Comparison of ENCODE assay signal across 1 cellular context in genomic region chr2:207724113-207724512, GRCh38.
A peak's percentile ranks its signal among the peaks of the same experiment; 100 is the strongest.
TF ChIP-seq lines count a peak whose summit lies in the region.

No MANE protein-coding gene starts in this region.

TF ChIP-seq in GM12878, 131 proteins besides CTCF, POLR2A, EP300 and RAD21 (continues in another document):
- no peak for TF ChIP-seq HSF1 (IDR thresholded peaks at IDR 0.05; ENCODE audit: low read depth, low read length)
- no peak for TF ChIP-seq TCF7 (IDR thresholded peaks at IDR 0.05; ENCODE audit: borderline replicate concordance)
- TF ChIP-seq SREBF2 (IDR thresholded peaks at IDR 0.05; ENCODE audit: low read length), result no peak
- no peak for TF ChIP-seq KLF5 (IDR thresholded peaks at IDR 0.05; ENCODE audit: partially characterized antibody)
- no peak for TF ChIP-seq HDAC2 (IDR thresholded peaks at IDR 0.05)
- no peak for TF ChIP-seq HDAC6 (IDR thresholded peaks at IDR 0.05; ENCODE audit: unreplicated experiment)
- no peak for TF ChIP-seq CHD2 (IDR thresholded peaks at IDR 0.05; ENCODE audit: borderline replicate concordance, low read depth, low read length)
- TF ChIP-seq NR2C2 (IDR thresholded peaks at IDR 0.05; ENCODE audit: borderline replicate concordance, control insufficient read depth, insufficient read length, low read depth), result no peak
- no peak for TF ChIP-seq POLR2AphosphoS5 (IDR thresholded peaks at IDR 0.05; ENCODE audit: low read length)
- TF ChIP-seq IRF5 (IDR thresholded peaks at IDR 0.05; ENCODE audit: borderline replicate concordance), result no peak
- TF ChIP-seq BHLHE40 (IDR thresholded peaks at IDR 0.05; ENCODE audit: borderline replicate concordance in 1 of 2, low read depth in 2 of 2, low read length in 1 of 2), result peak in 1 of 2 experiments; percentile 33; a peak in 1 of 4 replicates
- no peak for TF ChIP-seq CUX1 (IDR thresholded peaks at IDR 0.05; ENCODE audit: insufficient replicate concordance, low read depth, low read length)
- TF ChIP-seq JUNB (IDR thresholded peaks at IDR 0.05), result no peak
- no peak for TF ChIP-seq E2F4 (IDR thresholded peaks at IDR 0.05; ENCODE audit: low read depth, low read length)
- TF ChIP-seq RBBP5 (conservative IDR thresholded peaks at IDR 0.05), result no peak
- TF ChIP-seq FOXM1 (IDR thresholded peaks at IDR 0.05; ENCODE audit: low read depth, low read length), result no peak
- TF ChIP-seq BACH1 (IDR thresholded peaks at IDR 0.05; ENCODE audit: borderline replicate concordance), result peak; percentile 36; the same call in 1 of the 2 replicates
- TF ChIP-seq EZH2 (IDR thresholded peaks at IDR 0.05; ENCODE audit: borderline replicate concordance, control insufficient read depth, low read depth, low read length), result no peak
- TF ChIP-seq MXI1 (IDR thresholded peaks at IDR 0.05; ENCODE audit: low read depth, low read length), result no peak
- no peak for TF ChIP-seq MYC (IDR thresholded peaks at IDR 0.05; ENCODE audit: insufficient read depth, insufficient read length, insufficient replicate concordance, low read length, severe bottlenecking)
- TF ChIP-seq E2F8 (IDR thresholded peaks at IDR 0.05; ENCODE audit: low read depth, partially characterized antibody), result no peak
- TF ChIP-seq HDGF (IDR thresholded peaks at IDR 0.05), result no peak
- no peak for TF ChIP-seq SIX5 (IDR thresholded peaks at IDR 0.05; ENCODE audit: low read depth, low read length, severe bottlenecking)
- TF ChIP-seq REST (IDR thresholded peaks at IDR 0.05; ENCODE audit: low read depth, low read length), result no peak
- no peak for TF ChIP-seq RFX5 (IDR thresholded peaks at IDR 0.05; ENCODE audit: low read depth, low read length)
- TF ChIP-seq WRNIP1 (IDR thresholded peaks at IDR 0.05; ENCODE audit: borderline replicate concordance, low read depth, low read length), result no peak
- TF ChIP-seq MEF2A (IDR thresholded peaks at IDR 0.05; ENCODE audit: insufficient read depth, low read depth, low read length), result no peak
- TF ChIP-seq BRCA1 (IDR thresholded peaks at IDR 0.05; ENCODE audit: low read depth, low read length), result no peak
- no peak for TF ChIP-seq MTA3 (IDR thresholded peaks at IDR 0.05; ENCODE audit: borderline replicate concordance, low read length)
- no peak for TF ChIP-seq ZBTB11 (CRISPR knock-in tag; IDR thresholded peaks at IDR 0.05)
- no peak for TF ChIP-seq ETV6 (conservative IDR thresholded peaks at IDR 0.05 in 1 of 2, IDR thresholded peaks at IDR 0.05 in 1 of 2; ENCODE audit: borderline replicate concordance in 1 of 2, low read depth in 1 of 2)
- no peak for TF ChIP-seq NRF1 (conservative IDR thresholded peaks at IDR 0.05; ENCODE audit: low read depth, low read length)
- no peak; the same call in 1 of the 2 replicates for TF ChIP-seq IKZF1 (conservative IDR thresholded peaks at IDR 0.05)
- no peak for TF ChIP-seq SMAD5 (IDR thresholded peaks at IDR 0.05; ENCODE audit: low read depth)
- peak; percentile 56 for TF ChIP-seq ATF7 (IDR thresholded peaks at IDR 0.05; ENCODE audit: low read depth)
- no peak for TF ChIP-seq ZNF622 (IDR thresholded peaks at IDR 0.05)
- TF ChIP-seq ATF3 (IDR thresholded peaks at IDR 0.05; ENCODE audit: borderline replicate concordance, extremely low read depth, low read depth, low read length), result no peak
- no peak for TF ChIP-seq USF2 (IDR thresholded peaks at IDR 0.05; ENCODE audit: borderline replicate concordance, low read depth, low read length)
- TF ChIP-seq ZSCAN29 (IDR thresholded peaks at IDR 0.05), result 0 out of 2 replicates have a peak, but pooled peaks have one; percentile 51
- no peak for TF ChIP-seq TAF1 (IDR thresholded peaks at IDR 0.05; ENCODE audit: borderline replicate concordance, low read depth, low read length)
- TF ChIP-seq TARDBP (IDR thresholded peaks at IDR 0.05; ENCODE audit: borderline replicate concordance), result no peak
- TF ChIP-seq MEF2B (IDR thresholded peaks at IDR 0.05; ENCODE audit: partially characterized antibody, poor library complexity, severe bottlenecking), result peak; percentile 57
- no peak for TF ChIP-seq POLR2AphosphoS2 (IDR thresholded peaks at IDR 0.05; ENCODE audit: low read depth, low read length)
